ENCODE assay signal across 8 cellular contexts in the genomic region with DNA sequence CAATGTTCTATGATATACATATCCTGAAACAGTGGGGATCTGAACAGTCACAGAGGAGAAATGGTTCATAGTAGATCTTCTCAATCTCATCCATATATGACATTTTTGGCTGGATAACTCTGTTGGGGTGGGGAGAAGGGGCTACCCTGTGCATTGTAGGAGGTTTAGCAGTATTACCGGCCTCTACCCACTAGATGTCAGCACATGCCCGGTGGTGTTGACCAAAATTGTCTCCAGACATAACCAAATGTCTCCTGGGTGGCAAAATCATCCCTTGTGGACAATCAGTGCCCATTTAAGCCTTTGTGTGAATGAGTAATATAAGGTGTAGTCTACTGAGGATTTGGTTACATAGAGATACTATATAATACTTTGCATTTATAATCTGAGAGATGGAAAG.
DNase-seq lines count a peak whose midpoint lies in the region; ATAC-seq, FAIRE-seq and TF ChIP-seq lines count a peak whose summit lies in the region.

No MANE protein-coding gene starts in this region.

- intact Hi-C loops in K562 (cut with micrococcal nuclease) = loop anchor here (1.0 kb wide), 1 partner anchor 39 kb away; no protein-coding TSS in a partner anchor

- H3K4me2 ChIP-seq in K562 (ENCODE audit: insufficient read depth, low read length) = no peak overlapping the region

- 0% methylated on average over 2 of the region's 2 CpGs for WGBS in K562 (ENCODE audit: insufficient coverage, low coverage, missing lambda C conversion rate)

- no peaks in the 10 kb centered on the region for H3K36me3 ChIP-seq in K562 (ENCODE audit: control insufficient read depth, insufficient read depth, low read length)

- H3K27ac ChIP-seq in K562 (ENCODE audit: extremely low read depth, low read depth, low read length) = no peak overlapping the region

- no peaks in the 10 kb centered on the region for H3K79me2 ChIP-seq in K562 (ENCODE audit: control insufficient read depth, insufficient read depth, low read length)

- in situ Hi-C loops in K562 (cut with MboI) = no loop called here

- TF ChIP-seq CTCF in K562 (IDR thresholded peaks at IDR 0.05 in 2 of 3, conservative IDR thresholded peaks at IDR 0.05 in 1 of 3; ENCODE audit: insufficient read depth in 2 of 3, low read depth in 1 of 3, low read length in 3 of 3) = peak; percentile 54 to 64 (median 59); a peak in 4 of 6 replicates

- no peak overlapping the region for H3K27ac Mint-ChIP-seq in activated T-cell treated with anti-CD3 and anti-CD28 coated beads, Interleukin-2, amount 50 U/mL, for 72 hours

- no peaks in the 10 kb centered on the region for H3K27me3 Mint-ChIP-seq in activated T-cell treated with anti-CD3 and anti-CD28 coated beads, Interleukin-2, amount 50 U/mL, for 72 hours (ENCODE audit: low read depth)

- H2AFZ ChIP-seq in K562 (ENCODE audit: low read depth, low read length) = no peak overlapping the region

- DNase-seq in activated T-cell treated with anti-CD3 and anti-CD28 coated beads, Interleukin-2, amount 50 U/mL, for 72 hours = peak; percentile 2 to 18
- DNase-seq in activated T-cell treated with anti-CD3 and anti-CD28 coated beads for 4 hours = no peak
- peak; percentile 82 for DNase-seq in NCI-H2227 (lab: John Stamatoyannopoulos, UW; ENCODE audit: unreplicated experiment)
- peak; percentile 8 to 47 (median 16) for DNase-seq in K562 (ENCODE audit: extremely low read depth in 1 of 4, low spot score in 3 of 4)
- DNase-seq in kidney tubule cell (ENCODE audit: low spot score) = peak; percentile 54

- H3K4me3 Mint-ChIP-seq in activated T-cell treated with anti-CD3 and anti-CD28 coated beads, Interleukin-2, amount 50 U/mL, for 72 hours = no peak overlapping the region

- H3K9ac ChIP-seq in K562 (ENCODE audit: insufficient read depth in 1 of 2, low read depth in 2 of 2, low read length in 2 of 2) = no peak overlapping the region

- TF ChIP-seq RAD21 in K562 (CRISPR knock-in tag; conservative IDR thresholded peaks at IDR 0.05 in 1 of 2, IDR thresholded peaks at IDR 0.05 in 1 of 2) = peak; percentile 50 to 55

- no TSS peak for BruUV-seq in K562 (replicated peaks; lab: Mats Ljungman, UMichigan)

- TF ChIP-seq EP300 in K562 (IDR thresholded peaks at IDR 0.05; ENCODE audit: low read length) = no peak

- peak; percentile 37 for FAIRE-seq in K562 (lab: Jason Lieb, UNC)

- H3K4me3 ChIP-seq in K562 = no peak overlapping the region

- no peaks in the 10 kb centered on the region for H3K27me3 ChIP-seq in K562 (ENCODE audit: control insufficient read depth in 2 of 2, insufficient read depth in 2 of 2, low read length in 2 of 2)

- H3K36me3 Mint-ChIP-seq in activated T-cell treated with anti-CD3 and anti-CD28 coated beads, Interleukin-2, amount 50 U/mL, for 72 hours (ENCODE audit: insufficient read depth in 2 of 2) = no peaks in the 10 kb centered on the region

- H3K9me3 ChIP-seq in K562 (replicated peaks; ENCODE audit: control insufficient read depth, insufficient read depth, low read depth, low read length) = no peaks in the 10 kb centered on the region

- H3K4me1 Mint-ChIP-seq in activated T-cell treated with anti-CD3 and anti-CD28 coated beads, Interleukin-2, amount 50 U/mL, for 72 hours (ENCODE audit: low read depth) = no peaks in the 10 kb centered on the region

- CTCF ChIA-PET in K562 (lab: Yijun Ruan, JAX; ENCODE audit: low intra/inter-chr PET ratio) = interaction anchor here (0.7 to 1.2 kb wide), 2 partner anchors 39 to 40 kb away, joined by 3 read pairs; no protein-coding TSS in a partner anchor

- peak in 1 of 2 donors; percentile 43 for ATAC-seq in activated T-cell treated with anti-CD3 and anti-CD28 coated beads, Interleukin-2, amount 50 U/mL, for 72 hours (replicated peaks in 1 of 2)
- ATAC-seq in HG02884 (IDR thresholded peaks at IDR 0.05; ENCODE audit: unreplicated experiment) = peak; percentile 82
- peak; percentile 83 for ATAC-seq in K562
- ATAC-seq in HG02840 (IDR thresholded peaks at IDR 0.05; ENCODE audit: low FRiP score, unreplicated experiment) = no peak
- ATAC-seq in HG03280 (IDR thresholded peaks at IDR 0.05; ENCODE audit: unreplicated experiment) = no peak

- H3K9me1 ChIP-seq in K562 (ENCODE audit: control insufficient read depth, insufficient read depth, low read length) = no peaks in the 10 kb centered on the region

- no peak for TF ChIP-seq POLR2A in K562 (conservative IDR thresholded peaks at IDR 0.05)

- H3K9me3 Mint-ChIP-seq in activated T-cell treated with anti-CD3 and anti-CD28 coated beads, Interleukin-2, amount 50 U/mL, for 72 hours = no peaks in the 10 kb centered on the region

- no peaks in the 10 kb centered on the region for H4K20me1 ChIP-seq in K562 (replicated peaks; ENCODE audit: control insufficient read depth, insufficient read depth, low read length)

- POLR2A ChIA-PET in K562 (lab: Yijun Ruan, JAX) = no interaction called here

- H3K4me1 ChIP-seq in K562 (replicated peaks in 1 of 2; ENCODE audit: control insufficient read depth in 2 of 2, insufficient read depth in 2 of 2, low read length in 2 of 2) = no peaks in the 10 kb centered on the region

TF ChIP-seq in K562, 482 proteins besides CTCF, POLR2A, EP300 and RAD21:
- TF ChIP-seq, protein P1, sequence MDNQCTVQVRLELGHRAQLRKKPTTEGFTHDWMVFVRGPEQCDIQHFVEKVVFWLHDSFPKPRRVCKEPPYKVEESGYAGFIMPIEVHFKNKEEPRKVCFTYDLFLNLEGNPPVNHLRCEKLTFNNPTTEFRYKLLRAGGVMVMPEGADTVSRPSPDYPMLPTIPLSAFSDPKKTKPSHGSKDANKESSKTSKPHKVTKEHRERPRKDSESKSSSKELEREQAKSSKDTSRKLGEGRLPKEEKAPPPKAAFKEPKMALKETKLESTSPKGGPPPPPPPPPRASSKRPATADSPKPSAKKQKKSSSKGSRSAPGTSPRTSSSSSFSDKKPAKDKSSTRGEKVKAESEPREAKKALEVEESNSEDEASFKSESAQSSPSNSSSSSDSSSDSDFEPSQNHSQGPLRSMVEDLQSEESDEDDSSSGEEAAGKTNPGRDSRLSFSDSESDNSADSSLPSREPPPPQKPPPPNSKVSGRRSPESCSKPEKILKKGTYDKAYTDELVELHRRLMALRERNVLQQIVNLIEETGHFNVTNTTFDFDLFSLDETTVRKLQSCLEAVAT (IDR thresholded peaks at IDR 0.05) = no peak
- TF ChIP-seq REST (CRISPR knock-in tag; IDR thresholded peaks at IDR 0.05; ENCODE audit: low read depth) (no peak), ESRRA (IDR thresholded peaks at IDR 0.05; ENCODE audit: borderline replicate concordance, low read depth) (no peak), RBM25 (IDR thresholded peaks at IDR 0.05; ENCODE audit: low read depth, low read length, severe bottlenecking) (no peak), XRCC4 (IDR thresholded peaks at IDR 0.05; ENCODE audit: extremely low read depth, insufficient read depth, insufficient read length) (no peak), MBD2 (IDR thresholded peaks at IDR 0.05; ENCODE audit: borderline replicate concordance, low read depth) (no peak), NCOR1 (IDR thresholded peaks at IDR 0.05) (no peak), NKRF (IDR thresholded peaks at IDR 0.05; ENCODE audit: borderline replicate concordance) (no peak)
TF ChIP-seq in K562: peak in this region for 0.

Comparison
In these comparisons a context has a peak if more than half of its experiments do, and no peak if none do; other contexts are left out.
1. ATAC-seq: peak in HG02884 (single experiment) and K562 (single experiment); none in HG02840 (single experiment) and HG03280 (single experiment).